14 cellular contexts compared by ENCODE assay signal in the genomic region with DNA sequence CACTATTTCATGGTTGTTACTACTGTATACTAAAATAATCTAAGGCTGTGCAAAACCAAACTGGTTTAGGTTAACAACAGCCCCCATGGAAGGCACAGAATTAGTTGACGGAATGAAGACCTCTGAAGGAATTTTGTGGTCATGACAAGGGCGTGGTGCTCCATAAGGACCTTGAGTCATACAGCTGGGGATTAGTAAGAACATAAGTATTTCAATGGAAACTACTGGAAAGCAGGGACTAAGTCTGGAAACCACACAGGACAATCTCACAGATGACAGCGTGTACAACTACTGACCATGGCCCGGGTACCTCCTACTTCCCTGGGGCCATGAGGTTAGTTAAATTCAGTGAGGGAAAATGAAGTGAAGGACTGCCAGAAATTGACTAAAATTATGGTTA.
DNase-seq lines count a peak whose midpoint lies in the region; ATAC-seq, FAIRE-seq and TF ChIP-seq lines count a peak whose summit lies in the region.
"Had no signal": no experiment of that assay in that cellular context is flagged by ENCODE, and none has a peak within 500 bp of the region (broad histone marks: within the 10 kb centered on the region; RNA-seq: fewer than 3 reads in every experiment).

No MANE protein-coding gene starts in this region.

- H3K9ac ChIP-seq in H9 (ENCODE audit: extremely low read depth, insufficient read length, low read length) = no peak overlapping the region

- peaks cover 0 to 8% (median 0%) of the 10 kb centered on the region in 12 donors for H3K9me3 ChIP-seq in heart left ventricle
- H3K9me3 ChIP-seq in left ventricle myocardium inferior (replicated peaks) = peaks cover 12% of the 10 kb centered on the region
- H3K9me3 ChIP-seq in H9 (ENCODE audit: control insufficient read depth, low read depth, low read length) = peaks cover 16% of the 10 kb centered on the region
- H3K9me3 ChIP-seq: transverse colon had no signal

- TF ChIP-seq CTCF in heart left ventricle (IDR thresholded peaks at IDR 0.05) (no peak), left ventricle myocardium inferior (IDR thresholded peaks at IDR 0.05; ENCODE audit: borderline replicate concordance) (no peak), H9 (conservative IDR thresholded peaks at IDR 0.05) (no peak)

- no peak overlapping the region for H4K5ac ChIP-seq in H9 (ENCODE audit: insufficient read length, low read depth, low read length)

- no peak overlapping the region for H3K18ac ChIP-seq in H9 (ENCODE audit: insufficient read length, low read depth, low read length)

- H3K27me3 Mint-ChIP-seq in H9 (ENCODE audit: low read depth) = peaks cover 2% of the 10 kb centered on the region; the same call in 1 of the 2 replicates

- no peak overlapping the region for H3K4ac ChIP-seq in H9 (ENCODE audit: low read depth, low read length)

- H3K36me3 Mint-ChIP-seq in H9 (ENCODE audit: insufficient read depth in 1 of 3, low read depth in 3 of 3) = peaks cover 26 to 40% (median 32%) of the 10 kb centered on the region in 3 experiments

- no peak for TF ChIP-seq POLR2A in heart left ventricle (IDR thresholded peaks at IDR 0.05)

- H3K27me3 ChIP-seq in heart left ventricle = no peaks in the 10 kb centered on the region
- no peaks in the 10 kb centered on the region for H3K27me3 ChIP-seq in left ventricle myocardium inferior (ENCODE audit: low read depth)
- H3K27me3 ChIP-seq in H9 (ENCODE audit: insufficient read depth, low read length) = no peaks in the 10 kb centered on the region
- H3K27me3 ChIP-seq: transverse colon had no signal

- H3K23me2 ChIP-seq in H9 (ENCODE audit: insufficient read length, low read depth, low read length, poor library complexity, severe bottlenecking) = no peaks in the 10 kb centered on the region

- DNase-seq in heart left ventricle (no peak), left ventricle myocardium inferior (no peak), fibroblast of the conjunctiva (ENCODE audit: low read depth) (peak; percentile 65), urothelium cell line (ENCODE audit: low spot score) (peak; percentile 84), H9 (no peak), HuH-7 (ENCODE audit: low spot score) (no peak)
- no peak for DNase-seq in effector CD4-positive, alpha-beta T cell
- DNase-seq: activated CD8-positive, alpha-beta T cell treated with anti-CD3 and anti-CD28 coated beads for 36 hours; NCI-H1048; NCI-H748 treated with DMSO at 0.1 percent for 48 hours; transverse colon had no signal

- no peak overlapping the region for H2BK5ac ChIP-seq in H9 (ENCODE audit: insufficient read length, low read length)

- no peak overlapping the region for H2AK5ac ChIP-seq in H9 (ENCODE audit: insufficient read length, low read length)

- no peak overlapping the region for H3K27ac Mint-ChIP-seq in H9
- H3K27ac Mint-ChIP-seq: activated CD8-positive, alpha-beta T cell treated with anti-CD3 and anti-CD28 coated beads for 36 hours; T-helper 1 cell treated with Interleukin-12 subunit alpha and Interleukin-12 subunit beta and Interleukin-4 antibody, amounts not matched to agents 30 μg/mL and 1 μg/mL, for 36 hours had no signal

- no peak overlapping the region for H3K14ac ChIP-seq in H9 (ENCODE audit: insufficient read depth, low read length)

- no peak overlapping the region for H3K23ac ChIP-seq in H9 (ENCODE audit: insufficient read length, low read depth, low read length)

- H2BK120ac ChIP-seq in H9 (ENCODE audit: low read depth, low read length, poor library complexity, severe bottlenecking) = no peak overlapping the region

- H4K91ac ChIP-seq in H9 (ENCODE audit: insufficient read length, low read depth, low read length) = no peak overlapping the region

- H2BK15ac ChIP-seq in H9 (ENCODE audit: low read depth, low read length) = no peak overlapping the region

- peaks cover 16 to 23% of the 10 kb centered on the region in 2 experiments for H3K4me1 Mint-ChIP-seq in H9

- no peak overlapping the region for H3K4me2 ChIP-seq in H9 (ENCODE audit: insufficient read depth, insufficient read length, low read length)

- peaks cover 0 to 21% (median 5%) of the 10 kb centered on the region in 12 donors for H3K4me1 ChIP-seq in heart left ventricle
- peaks cover 11% of the 10 kb centered on the region for H3K4me1 ChIP-seq in left ventricle myocardium inferior
- H3K4me1 ChIP-seq in H9 (ENCODE audit: insufficient read depth, low read length) = peaks cover 4% of the 10 kb centered on the region

- no peak overlapping the region for H3K4me3 ChIP-seq in heart left ventricle
- H3K4me3 ChIP-seq in left ventricle myocardium inferior = no peak overlapping the region
- H3K4me3 ChIP-seq: transverse colon had no signal

- peak; percentile 9 for FAIRE-seq in urothelium cell line (lab: Jason Lieb, UNC)
- FAIRE-seq: endometrium had no signal

- peaks cover 32 to 35% of the 10 kb centered on the region in 2 experiments for H3K9me3 Mint-ChIP-seq in H9

- no peak overlapping the region for H2BK20ac ChIP-seq in H9 (ENCODE audit: low read depth, low read length, poor library complexity, severe bottlenecking)

- no peak overlapping the region for H2AFZ ChIP-seq in H9 (ENCODE audit: low read length)

- intact Hi-C loops in heart left ventricle (cut with DNase I) = loop anchor here in 3 of 10 donors (10.0 kb wide), 3 partner anchors 154 to 276 kb away; no protein-coding TSS in a partner anchor
- intact Hi-C loops in left ventricle myocardium inferior (cut with micrococcal nuclease) = loop anchor here (10.0 kb wide), 2 partner anchors 154 to 276 kb away; no protein-coding TSS in a partner anchor

- H3K27ac ChIP-seq in heart left ventricle (peak overlapping the region in 2 of 12 donors; percentile 11 to 25), left ventricle myocardium inferior (replicated peaks) (no peak overlapping the region), H9 (ENCODE audit: insufficient read length, low read depth, low read length) (no peak overlapping the region)
- H3K27ac ChIP-seq: transverse colon had no signal

- no peaks in the 10 kb centered on the region for H4K20me1 ChIP-seq in H9 (ENCODE audit: control insufficient read depth, insufficient read depth, insufficient read length)

- H2BK12ac ChIP-seq in H9 (ENCODE audit: insufficient read length, low read depth, low read length) = no peak overlapping the region

- H3K4me3 Mint-ChIP-seq in H9 = no peak overlapping the region
- H3K4me3 Mint-ChIP-seq: activated CD8-positive, alpha-beta T cell treated with anti-CD3 and anti-CD28 coated beads for 36 hours; T-helper 1 cell treated with Interleukin-12 subunit alpha and Interleukin-12 subunit beta and Interleukin-4 antibody, amounts not matched to agents 30 μg/mL and 1 μg/mL, for 36 hours had no signal

- 67 to 84% (median 80%) methylated on average over 4 of the region's 4 CpGs for WGBS in heart left ventricle, 4 donors
- WGBS in H9 (ENCODE audit: extremely low coverage, insufficient read length, low lambda C conversion rate) = no CpG with 5 or more reads among the region's 4 CpGs

- ATAC-seq in heart left ventricle (peak; percentile 16 to 61 (median 60)), SK-N-SH treated with all-trans-retinoic acid at 6 μM for 48 hours (peak; percentile 37; the same call in 1 of the 3 replicates)
- ATAC-seq: activated CD8-positive, alpha-beta T cell treated with anti-CD3 and anti-CD28 coated beads for 36 hours had no signal

- H3T11ph ChIP-seq in H9 (ENCODE audit: low read length) = no peak overlapping the region

- H3K79me2 ChIP-seq in H9 (ENCODE audit: insufficient read depth, low read length) = no peaks in the 10 kb centered on the region

- H4K8ac ChIP-seq in H9 (replicated peaks; ENCODE audit: insufficient read length, low read depth, low read length) = no peak overlapping the region

- H3K36me3 ChIP-seq in heart left ventricle (no peaks in the 10 kb centered on the region), left ventricle myocardium inferior (no peaks in the 10 kb centered on the region)
- H3K36me3 ChIP-seq: transverse colon had no signal

- no peaks in the 10 kb centered on the region for H3K79me1 ChIP-seq in H9 (ENCODE audit: insufficient read depth, low read depth, low read length, poor library complexity, severe bottlenecking)

- no peak overlapping the region for H3K56ac ChIP-seq in H9 (ENCODE audit: insufficient read length, low read depth, low read length)

TF ChIP-seq in SK-N-SH treated with all-trans-retinoic acid at 6 μM for 48 hours, 23 proteins besides CTCF, POLR2A, EP300 and RAD21:
- TF ChIP-seq ZFP3 (CRISPR knock-in tag; IDR thresholded peaks at IDR 0.05) = no peak
- TF ChIP-seq ZNF8 (CRISPR knock-in tag; IDR thresholded peaks at IDR 0.05) = no peak

Comparison
In these comparisons a context has a peak if more than half of its experiments do, and no peak if none do; other contexts are left out.
1. DNase-seq: peak in fibroblast of the conjunctiva (single experiment) and urothelium cell line (single experiment); none in heart left ventricle (0 of 5), left ventricle myocardium inferior (single experiment), H9 (single experiment), effector CD4-positive, alpha-beta T cell (single experiment) and HuH-7 (single experiment).